ENCODE assay signal across 8 cellular contexts in genomic region chr17:30600062-30600829, GRCh38.
DNase-seq lines count a peak whose midpoint lies in the region; ATAC-seq and TF ChIP-seq lines count a peak whose summit lies in the region.

No MANE protein-coding gene starts in this region.

- H3K9ac ChIP-seq in BLaER1 treated with 17β-estradiol and CSF1 and Interleukin-3, amounts not matched to agents 10 nM and 100 nM = peak overlapping the region; percentile 95 to 99 (median 97)

- ATAC-seq in GM19035 (IDR thresholded peaks at IDR 0.05; ENCODE audit: unreplicated experiment) (peak; percentile 79), HG03196 (IDR thresholded peaks at IDR 0.05; ENCODE audit: unreplicated experiment) (peak; percentile 86), right lobe of liver (peak; percentile 96 to 98 (median 98))

- peak; percentile 84 for DNase-seq in NCI-H510A treated with DMSO at 0.1 percent for 48 hours (lab: John Stamatoyannopoulos, UW)
- DNase-seq in activated CD4-positive, alpha-beta T cell treated with anti-CD3 and anti-CD28 coated beads, Interleukin-2, amount 50 U/mL, for 1 hour = peak; percentile 46
- DNase-seq in dorsolateral prefrontal cortex = peak; percentile 52 to 86 (median 70)
- peak; percentile 88 to 91 (median 88) for DNase-seq in right lobe of liver
- DNase-seq in stimulated activated CD4-positive, alpha-beta T cell treated with anti-CD3 and anti-CD28 coated beads, Interleukin-4, amount 100 ng/mL, for 24 hours = peak; percentile 65

- H3K4me2 ChIP-seq in BLaER1 treated with 17β-estradiol and CSF1 and Interleukin-3, amounts not matched to agents 10 nM and 100 nM = peak overlapping the region; percentile 74 to 92 (median 87)

- peak; percentile 87 for TF ChIP-seq POLR2A in right lobe of liver (IDR thresholded peaks at IDR 0.05)

- peaks cover 8 to 11% (median 9%) of the 10 kb centered on the region in 11 experiments; a peak in 20 of 22 replicates for H3K9me3 ChIP-seq in BLaER1 treated with 17β-estradiol and CSF1 and Interleukin-3, amounts not matched to agents 10 nM and 100 nM (replicated peaks in 1 of 11)
- H3K9me3 ChIP-seq in right lobe of liver = no peaks in the 10 kb centered on the region

- no peaks in the 10 kb centered on the region for H3K27me3 ChIP-seq in BLaER1 treated with 17β-estradiol and CSF1 and Interleukin-3, amounts not matched to agents 10 nM and 100 nM
- no peaks in the 10 kb centered on the region for H3K27me3 ChIP-seq in dorsolateral prefrontal cortex
- H3K27me3 ChIP-seq in right lobe of liver = no peaks in the 10 kb centered on the region

- H3K36me3 ChIP-seq in BLaER1 treated with 17β-estradiol and CSF1 and Interleukin-3, amounts not matched to agents 10 nM and 100 nM = no peaks in the 10 kb centered on the region
- no peaks in the 10 kb centered on the region for H3K36me3 ChIP-seq in right lobe of liver

- peak overlapping the region; percentile 89 to 99 (median 96) for H3K27ac ChIP-seq in BLaER1 treated with 17β-estradiol and CSF1 and Interleukin-3, amounts not matched to agents 10 nM and 100 nM
- H3K27ac ChIP-seq in dorsolateral prefrontal cortex = peak overlapping the region; percentile 4 to 98 (median 92)
- peak overlapping the region; percentile 86 to 92 (median 89) for H3K27ac ChIP-seq in right lobe of liver

- intact Hi-C loops in dorsolateral prefrontal cortex (cut with DNase I) = loop anchor here (10.0 kb wide), 2 partner anchors 115 to 125 kb away; partner anchors contain the start of gene GOSR1 (in 1 of the 2)
- intact Hi-C loops in right lobe of liver (cut with DNase I) = no loop called here

- peaks cover 0 to 19% (median 0%) of the 10 kb centered on the region in 11 experiments; a peak in 7 of 22 replicates for H4K20me1 ChIP-seq in BLaER1 treated with 17β-estradiol and CSF1 and Interleukin-3, amounts not matched to agents 10 nM and 100 nM

- peaks cover 16 to 29% (median 26%) of the 10 kb centered on the region in 10 experiments for H3K4me1 ChIP-seq in BLaER1 treated with 17β-estradiol and CSF1 and Interleukin-3, amounts not matched to agents 10 nM and 100 nM
- H3K4me1 ChIP-seq in right lobe of liver = peaks cover 0 to 5% (median 0%) of the 10 kb centered on the region in 4 donors

- peak in 41 of 56 donors; percentile 5 to 53 (median 33) for TF ChIP-seq CTCF in dorsolateral prefrontal cortex (IDR thresholded peaks at IDR 0.05 in 54 of 56, conservative IDR thresholded peaks at IDR 0.05 in 2 of 56; ENCODE audit: low read depth in 1 of 56, partially characterized antibody in 56 of 56)
- peak; percentile 52 to 63 (median 54) for TF ChIP-seq CTCF in right lobe of liver (IDR thresholded peaks at IDR 0.05)

- peak overlapping the region; percentile 63 to 98 (median 87) for H3K4me3 ChIP-seq in BLaER1 treated with 17β-estradiol and CSF1 and Interleukin-3, amounts not matched to agents 10 nM and 100 nM
- peak overlapping the region; percentile 54 to 95 (median 84) for H3K4me3 ChIP-seq in dorsolateral prefrontal cortex
- peak overlapping the region; percentile 72 to 90 (median 78) for H3K4me3 ChIP-seq in right lobe of liver

- WGBS in right lobe of liver (ENCODE audit: insufficient coverage, low coverage, low lambda C conversion rate, missing lambda C conversion rate) = 0% methylated on average over 15 of the region's 78 CpGs

Comparison
In these comparisons a context has a peak if more than half of its experiments do, and no peak if none do; other contexts are left out.
1. Peak in every context shown above with its lines: DNase-seq, ATAC-seq, H3K4me3 ChIP-seq and H3K27ac ChIP-seq.
2. intact Hi-C loops: an anchor here in dorsolateral prefrontal cortex (10.0 kb wide); none called in right lobe of liver.